In the genomic region with DNA sequence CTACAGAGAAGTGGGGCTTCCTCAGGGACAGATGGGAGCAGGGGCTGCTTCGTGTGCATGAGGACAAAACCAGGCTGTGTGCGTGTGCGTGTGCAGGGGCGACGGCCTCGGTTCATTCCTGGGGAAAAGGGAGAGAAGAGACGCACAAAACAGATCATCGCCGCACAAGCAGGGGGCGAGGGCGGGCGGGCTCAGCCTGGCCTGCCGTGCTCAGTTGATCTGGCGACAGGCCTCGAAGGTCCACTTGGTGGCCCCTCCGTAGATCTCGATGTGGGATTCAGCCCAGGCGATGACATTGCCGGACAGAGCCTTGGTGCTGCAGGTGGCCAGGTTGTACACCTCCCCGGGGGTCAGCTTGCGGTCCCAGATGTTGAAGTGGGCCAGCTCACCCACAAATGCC, we compare ENCODE assay signal across 40 cellular contexts. TPM values are rescaled to one million over a fixed set of nuclear protein-coding genes. Genes with fewer than 3 reads are reported as not detected.
"Had no signal": no experiment of that assay in that cellular context is flagged by ENCODE, and none has a peak within 500 bp of the region (broad histone marks: within the 10 kb centered on the region; RNA-seq: fewer than 3 reads in every experiment).

No MANE protein-coding gene starts in this region.

- H3K9me3 Mint-ChIP-seq: activated naive CD4-positive, alpha-beta T cell treated with anti-CD3 and anti-CD28 coated beads for 36 hours; activated naive CD4-positive, alpha-beta T cell treated with anti-CD3 and anti-CD28 coated beads, Interleukin-2, amount 10 ng/mL, durations not matched to agents 7 days and 5 days; activated naive CD4-positive, alpha-beta T cell treated with anti-CD3 and anti-CD28 coated beads, Interleukin-2, amount 50 U/mL, for 24 hours; activated naive CD4-positive, alpha-beta T cell treated with anti-CD3 and anti-CD28 coated beads, Interleukin-2, amount 50 U/mL, for 72 hours; activated naive CD8-positive, alpha-beta T cell treated with anti-CD3 and anti-CD28 coated beads for 36 hours; activated naive CD8-positive, alpha-beta T cell treated with anti-CD3 and anti-CD28 coated beads, Interleukin-2, amount 10 ng/mL, durations not matched to agents 7 days and 5 days; activated naive CD8-positive, alpha-beta T cell treated with anti-CD3 and anti-CD28 coated beads, Interleukin-2, amount 50 U/mL, for 24 hours; activated T-cell treated with anti-CD3 and anti-CD28 coated beads, Interleukin-2, amount 50 U/mL, for 24 hours; activated T-cell treated with anti-CD3 and anti-CD28 coated beads, Interleukin-2, amount 50 U/mL, for 4 hours; activated T-cell treated with anti-CD3 and anti-CD28 coated beads, Interleukin-2, amount 50 U/mL, for 72 hours; activated T-helper 1 cell treated with anti-CD3 and anti-CD28 coated beads, Interleukin-12 subunit alpha, Interleukin-12 subunit beta, Interleukin-2, Interleukin-4 antibody, amounts not matched to agents 30 ng/mL and 10 ng/mL and 1 ng/mL, durations not matched to agents 14 hours and 24 hours and 36 hours; activated T-helper 17 cell treated with anti-CD3 and anti-CD28 coated beads, Interleukin-2, amount 50 U/mL, for 72 hours; activated T-helper 2 cell treated with anti-CD3 and anti-CD28 coated beads, Interferon-gamma antibody, Interleukin-2, Interleukin-4, amounts not matched to agents 10 μg/mL and 5 μg/mL and 100 μg/mL, durations not matched to agents 14 hours and 24 hours and 36 hours; central memory CD8-positive, alpha-beta T cell had no signal

- H3K36me3 Mint-ChIP-seq: activated naive CD8-positive, alpha-beta T cell; activated naive CD8-positive, alpha-beta T cell treated with anti-CD3 and anti-CD28 coated beads for 36 hours; activated naive CD8-positive, alpha-beta T cell treated with anti-CD3 and anti-CD28 coated beads, Interleukin-2, amount 10 ng/mL, durations not matched to agents 7 days and 5 days; brain had no signal

- FAIRE-seq: astrocyte, bronchial epithelial cell had no signal

- H3K27me3 ChIP-seq: brain microvascular endothelial cell had no signal

- ATAC-seq: activated naive CD4-positive, alpha-beta T cell treated with anti-CD3 and anti-CD28 coated beads, Interleukin-2, amount 50 U/mL, for 72 hours; activated naive CD8-positive, alpha-beta T cell treated with anti-CD3 and anti-CD28 coated beads, Interleukin-2, amount 50 U/mL, for 24 hours; activated T-cell treated with anti-CD3 and anti-CD28 coated beads, Interleukin-2, amount 50 U/mL, for 4 hours; activated T-cell treated with anti-CD3 and anti-CD28 coated beads, Interleukin-2, amount 50 U/mL, for 72 hours; activated T-helper 17 cell treated with anti-CD3 and anti-CD28 coated beads, Interleukin-2, amount 50 U/mL, for 72 hours; body of pancreas had no signal

- H3K27ac ChIP-seq: adrenal gland, ascending aorta, body of pancreas, brain microvascular endothelial cell, breast epithelium, cardiac muscle cell had no signal

- H3K4me3 Mint-ChIP-seq: activated naive CD4-positive, alpha-beta T cell treated with anti-CD3 and anti-CD28 coated beads for 36 hours; activated naive CD4-positive, alpha-beta T cell treated with anti-CD3 and anti-CD28 coated beads, Interleukin-2, amount 10 ng/mL, durations not matched to agents 7 days and 5 days; activated naive CD8-positive, alpha-beta T cell; activated naive CD8-positive, alpha-beta T cell treated with anti-CD3 and anti-CD28 coated beads for 36 hours; activated naive CD8-positive, alpha-beta T cell treated with anti-CD3 and anti-CD28 coated beads, Interleukin-2, amount 10 ng/mL, durations not matched to agents 7 days and 5 days; activated naive CD8-positive, alpha-beta T cell treated with anti-CD3 and anti-CD28 coated beads, Interleukin-2, amount 50 U/mL, for 24 hours; activated T-cell treated with anti-CD3 and anti-CD28 coated beads, Interleukin-2, amount 50 U/mL, for 24 hours; activated T-cell treated with anti-CD3 and anti-CD28 coated beads, Interleukin-2, amount 50 U/mL, for 4 hours; activated T-cell treated with anti-CD3 and anti-CD28 coated beads, Interleukin-2, amount 50 U/mL, for 72 hours; activated T-helper 1 cell treated with anti-CD3 and anti-CD28 coated beads, Interleukin-12 subunit alpha, Interleukin-12 subunit beta, Interleukin-2, Interleukin-4 antibody, amounts not matched to agents 30 ng/mL and 10 ng/mL and 1 ng/mL, durations not matched to agents 14 hours and 24 hours and 36 hours; activated T-helper 17 cell treated with anti-CD3 and anti-CD28 coated beads, Interleukin-2, amount 50 U/mL, for 72 hours; central memory CD8-positive, alpha-beta T cell had no signal

- H3K4me3 ChIP-seq: adrenal gland, ascending aorta, body of pancreas, breast epithelium, cardiac muscle cell had no signal

- H3K27ac Mint-ChIP-seq: activated naive CD4-positive, alpha-beta T cell treated with anti-CD3 and anti-CD28 coated beads for 36 hours; activated naive CD4-positive, alpha-beta T cell treated with anti-CD3 and anti-CD28 coated beads, Interleukin-2, amount 10 ng/mL, durations not matched to agents 7 days and 5 days; activated naive CD4-positive, alpha-beta T cell treated with anti-CD3 and anti-CD28 coated beads, Interleukin-2, amount 50 U/mL, for 72 hours; activated naive CD8-positive, alpha-beta T cell; activated naive CD8-positive, alpha-beta T cell treated with anti-CD3 and anti-CD28 coated beads for 36 hours; activated naive CD8-positive, alpha-beta T cell treated with anti-CD3 and anti-CD28 coated beads, Interleukin-2, amount 10 ng/mL, durations not matched to agents 7 days and 5 days; activated naive CD8-positive, alpha-beta T cell treated with anti-CD3 and anti-CD28 coated beads, Interleukin-2, amount 50 U/mL, for 24 hours; activated T-cell treated with anti-CD3 and anti-CD28 coated beads, Interleukin-2, amount 50 U/mL, for 24 hours; activated T-cell treated with anti-CD3 and anti-CD28 coated beads, Interleukin-2, amount 50 U/mL, for 72 hours; activated T-helper 1 cell treated with anti-CD3 and anti-CD28 coated beads, Interleukin-12 subunit alpha, Interleukin-12 subunit beta, Interleukin-2, Interleukin-4 antibody, amounts not matched to agents 30 ng/mL and 10 ng/mL and 1 ng/mL, durations not matched to agents 14 hours and 24 hours and 36 hours; activated T-helper 17 cell treated with anti-CD3 and anti-CD28 coated beads, Interleukin-2, amount 50 U/mL, for 72 hours; activated T-helper 2 cell treated with anti-CD3 and anti-CD28 coated beads, Interferon-gamma antibody, Interleukin-2, Interleukin-4, amounts not matched to agents 10 μg/mL and 5 μg/mL and 100 μg/mL, durations not matched to agents 14 hours and 24 hours and 36 hours had no signal

- DNase-seq: activated effector memory CD4-positive, alpha-beta T cell treated with anti-CD3 and anti-CD28 coated beads, Interleukin-2, amount 50 U/mL, for 16 hours; activated effector memory CD4-positive, alpha-beta T cell treated with Interleukin-2 at 50 U/mL for 16 hours; activated gamma-delta T cell; activated gamma-delta T cell treated with Interleukin-2 at 50 U/mL for 16 hours; activated naive CD4-positive, alpha-beta T cell; activated naive CD4-positive, alpha-beta T cell treated with anti-CD3 and anti-CD28 coated beads for 36 hours; activated naive CD4-positive, alpha-beta T cell treated with anti-CD3 and anti-CD28 coated beads, Interleukin-2, amount 10 ng/mL, durations not matched to agents 7 days and 5 days; activated naive CD4-positive, alpha-beta T cell treated with anti-CD3 and anti-CD28 coated beads, Interleukin-2, amount 50 U/mL, for 16 hours; activated naive CD4-positive, alpha-beta T cell treated with Interleukin-2 at 50 U/mL for 16 hours; activated naive CD8-positive, alpha-beta T cell treated with anti-CD3 and anti-CD28 coated beads for 36 hours; activated naive CD8-positive, alpha-beta T cell treated with anti-CD3 and anti-CD28 coated beads, Interleukin-2, amount 10 ng/mL, durations not matched to agents 7 days and 5 days; activated naive CD8-positive, alpha-beta T cell treated with anti-CD3 and anti-CD28 coated beads, Interleukin-2, amount 50 U/mL, for 24 hours; activated T-cell treated with anti-CD3 and anti-CD28 coated beads, Interleukin-2, amount 50 U/mL, for 1 hour; activated T-cell treated with anti-CD3 and anti-CD28 coated beads, Interleukin-2, amount 50 U/mL, for 24 hours; activated T-cell treated with anti-CD3 and anti-CD28 coated beads, Interleukin-2, amount 50 U/mL, for 4 hours; activated T-cell treated with anti-CD3 and anti-CD28 coated beads, Interleukin-2, amount 50 U/mL, for 48 hours; activated T-cell treated with anti-CD3 and anti-CD28 coated beads, Interleukin-2, amount 50 U/mL, for 72 hours; adrenal gland; amniotic stem cell; amygdala; anterior cingulate cortex; aorta; body of pancreas; brain microvascular endothelial cell; caudate nucleus; central memory CD4-positive, alpha-beta T cell; cerebellar nuclear complex had no signal

RNA-seq across cellular contexts. Expression of a gene that starts 5.8 kb away (rescaled TPM):
- total RNA-seq: ascending aorta, cardiac muscle cell had no signal
